8 cellular contexts compared by ENCODE assay signal in genomic region chr17:29645516-29646051, GRCh38. TPM values are rescaled to one million over a fixed set of nuclear protein-coding genes. Genes with fewer than 3 reads are reported as not detected.
DNase-seq lines count a peak whose midpoint lies in the region; ATAC-seq, FAIRE-seq and TF ChIP-seq lines count a peak whose summit lies in the region.

No MANE protein-coding gene starts in this region.

- FAIRE-seq in small intestine (lab: Jason Lieb, UNC): no peak

- H3K4me3 ChIP-seq in CD8-positive, alpha-beta T cell (ENCODE audit: low read depth, low read length): no peak overlapping the region
- H3K4me3 ChIP-seq in fibroblast of villous mesenchyme (ENCODE audit: low read depth, low read length): no peak overlapping the region
- H3K4me3 ChIP-seq in gastrocnemius medialis: no peak overlapping the region
- no peak overlapping the region for H3K4me3 ChIP-seq in small intestine (ENCODE audit: low read depth in 1 of 2, low read length in 2 of 2)

- 55 to 96% (median 88%) methylated on average over 5 of the region's 5 CpGs for WGBS in small intestine, 3 donors

- H3K4me1 Mint-ChIP-seq in CD8-positive, alpha-beta T cell (ENCODE audit: low read depth): peaks cover 10% of the 10 kb centered on the region

- H3K36me3 ChIP-seq in CD8-positive, alpha-beta T cell (ENCODE audit: insufficient read depth, low read length): peaks cover 25% of the 10 kb centered on the region
- H3K36me3 ChIP-seq in gastrocnemius medialis (peaks cover 0 to 50% of the 10 kb centered on the region in 2 donors), small intestine (ENCODE audit: control insufficient read depth in 2 of 2, insufficient read depth in 2 of 2, low read length in 2 of 2) (peaks cover 6 to 9% of the 10 kb centered on the region in 2 donors)

- CTCF ChIA-PET in CD8-positive, alpha-beta T cell (lab: Charles Lee): no interaction called here

- H3K36me3 Mint-ChIP-seq in CD8-positive, alpha-beta T cell: peaks cover 61% of the 10 kb centered on the region

- no peaks in the 10 kb centered on the region for H3K27me3 ChIP-seq in CD8-positive, alpha-beta T cell (ENCODE audit: insufficient read depth, low read length)
- H3K27me3 ChIP-seq in gastrocnemius medialis (no peaks in the 10 kb centered on the region), small intestine (ENCODE audit: control insufficient read depth in 2 of 2, insufficient read depth in 2 of 2, low read length in 2 of 2) (no peaks in the 10 kb centered on the region)

- no peak for TF ChIP-seq CTCF in CD8-positive, alpha-beta T cell (IDR thresholded peaks at IDR 0.05)
- no peak for TF ChIP-seq CTCF in fibroblast of villous mesenchyme (IDR thresholded peaks at IDR 0.05; ENCODE audit: insufficient read depth, low read depth, low read length)
- no peak for TF ChIP-seq CTCF in gastrocnemius medialis (IDR thresholded peaks at IDR 0.05 in 4 of 5, conservative IDR thresholded peaks at IDR 0.05 in 1 of 5)

- no peaks in the 10 kb centered on the region for H3K27me3 Mint-ChIP-seq in CD8-positive, alpha-beta T cell (ENCODE audit: low read depth)

- peak; percentile 18 to 46 for TF ChIP-seq POLR2A in gastrocnemius medialis (IDR thresholded peaks at IDR 0.05)

- H3K9me3 ChIP-seq in CD8-positive, alpha-beta T cell (ENCODE audit: low read length): no peaks in the 10 kb centered on the region
- no peaks in the 10 kb centered on the region for H3K9me3 ChIP-seq in gastrocnemius medialis
- H3K9me3 ChIP-seq in small intestine (ENCODE audit: control insufficient read depth, low read depth): no peaks in the 10 kb centered on the region

- intact Hi-C loops in CD8-positive, alpha-beta T cell (cut with DNase I, micrococcal nuclease): no loop called here
- intact Hi-C loops in gastrocnemius medialis (cut with DNase I; ENCODE audit: low total_unique reads): no loop called here

- H3K9me3 Mint-ChIP-seq in CD8-positive, alpha-beta T cell: no peaks in the 10 kb centered on the region

- H3K27ac ChIP-seq in CD8-positive, alpha-beta T cell (ENCODE audit: low read depth, low read length): no peak overlapping the region
- H3K27ac ChIP-seq in gastrocnemius medialis: peak overlapping the region; percentile 97 to 100 (median 98)
- H3K27ac ChIP-seq in small intestine (ENCODE audit: low read depth in 1 of 2, low read length in 1 of 2): peak overlapping the region in 1 of 2 donors; percentile 86

- peak overlapping the region; percentile 7 for H3K27ac Mint-ChIP-seq in CD8-positive, alpha-beta T cell

- no peak overlapping the region for H3K4me3 Mint-ChIP-seq in CD8-positive, alpha-beta T cell

- no peaks in the 10 kb centered on the region for H3K4me1 ChIP-seq in CD8-positive, alpha-beta T cell (ENCODE audit: insufficient read depth, low read length)
- H3K4me1 ChIP-seq in gastrocnemius medialis (peaks cover 62 to 68% of the 10 kb centered on the region in 2 donors), small intestine (ENCODE audit: control insufficient read depth in 2 of 2, insufficient read depth in 1 of 2, low read depth in 1 of 2, low read length in 1 of 2) (peaks cover 0 to 15% of the 10 kb centered on the region in 2 donors)

- DNase-seq in CD8-positive, alpha-beta T cell: no peak
- DNase-seq in fibroblast of villous mesenchyme (ENCODE audit: low read depth) (peak; percentile 93), gastrocnemius medialis (peak; percentile 95 to 97), small intestine (no peak)
- no peak for DNase-seq in activated CD8-positive, alpha-beta memory T cell treated with anti-CD3 and anti-CD28 coated beads, Interleukin-2, amount 50 U/mL, for 4 hours

- no peak for ATAC-seq in CD8-positive, alpha-beta T cell
- ATAC-seq in SK-N-SH treated with all-trans-retinoic acid at 6 μM for 48 hours (peak; percentile 70), gastrocnemius medialis (peak; percentile 55 to 65), GM21423 (IDR thresholded peaks at IDR 0.05; ENCODE audit: unreplicated experiment) (no peak), GM19397 (IDR thresholded peaks at IDR 0.05; ENCODE audit: unreplicated experiment) (no peak)

- POLR2A ChIA-PET in CD8-positive, alpha-beta T cell (lab: Charles Lee): no interaction called here

- in situ Hi-C loops in gastrocnemius medialis (cut with MboI; ENCODE audit: low sequenced_read_pairs in 4 of 4): loop anchor here (10.0 kb wide), 4 partner anchors 69 to 129 kb away; no protein-coding TSS in a partner anchor

TF ChIP-seq in SK-N-SH treated with all-trans-retinoic acid at 6 μM for 48 hours, 23 proteins besides CTCF, POLR2A, EP300 and RAD21:
- TF ChIP-seq TCF4 (CRISPR knock-in tag; IDR thresholded peaks at IDR 0.05; ENCODE audit: borderline replicate concordance): peak; percentile 12; the same call in 1 of the 2 replicates
- peak; percentile 81 for TF ChIP-seq TSHZ2 (CRISPR knock-in tag; IDR thresholded peaks at IDR 0.05)
- TF ChIP-seq ISL1 (CRISPR knock-in tag; IDR thresholded peaks at IDR 0.05): peak; percentile 60
- TF ChIP-seq ZFP3 (CRISPR knock-in tag; IDR thresholded peaks at IDR 0.05): no peak
- 0 out of 2 replicates have a peak, but pooled peaks have one; percentile 23 for TF ChIP-seq ZNF8 (CRISPR knock-in tag; IDR thresholded peaks at IDR 0.05)
- TF ChIP-seq CSDC2 (CRISPR knock-in tag; IDR thresholded peaks at IDR 0.05): no peak

RNA-seq across cellular contexts. Expression of gene CORO6, which starts 22.9 kb away (rescaled TPM):
- total RNA-seq in CD8-positive, alpha-beta T cell: 1 to 10 TPM; 1.2 to 1.7 TPM
- total RNA-seq in fibroblast of villous mesenchyme (5.6 and 7.4 TPM in 2 replicates), gastrocnemius medialis (100 to 1,000 TPM; 409 to 694 (median 563) TPM)
- polyA plus RNA-seq in small intestine: 1 to 10 TPM in 2 of 3 donors, under 1 TPM in 1; 0.67 to 7.3 (median 1.4) TPM

RNA-seq across cellular contexts. Expression of gene ANKRD13B, which starts 52.7 kb away (rescaled TPM):
- total RNA-seq in CD8-positive, alpha-beta T cell: 1 to 10 TPM in 1 of 2 experiments, under 1 TPM in 1; 0.83 to 1.3 TPM
- total RNA-seq in fibroblast of villous mesenchyme: 3.5 and 8.6 TPM in 2 replicates
- 10 to 100 TPM in 1 of 4 donors, 1 to 10 TPM in 3; 8.2 to 11.5 (median 9.2) TPM for total RNA-seq in gastrocnemius medialis
- polyA plus RNA-seq in small intestine: 1 to 10 TPM in 2 of 3 donors, not detected in 1; 3.0 to 4.0 TPM

RNA-seq across cellular contexts. Expression of gene GIT1, which starts 56.1 kb away (rescaled TPM):
- total RNA-seq in CD8-positive, alpha-beta T cell: 10 to 100 TPM; 25.8 to 27.0 TPM
- total RNA-seq in fibroblast of villous mesenchyme: 23.2 and 26.3 TPM in 2 replicates
- 10 to 100 TPM; 30.2 to 62.2 (median 41.1) TPM for total RNA-seq in gastrocnemius medialis
- polyA plus RNA-seq in small intestine: 10 to 100 TPM; 19.7 to 29.0 (median 21.9) TPM

Comparison
In these comparisons a context has a peak if more than half of its experiments do, and no peak if none do; other contexts are left out.
1. ATAC-seq: peak in SK-N-SH treated with all-trans-retinoic acid at 6 μM for 48 hours (single experiment) and gastrocnemius medialis (2 of 2); none in CD8-positive, alpha-beta T cell (single experiment), GM21423 (single experiment) and GM19397 (single experiment).
2. DNase-seq: peak in fibroblast of villous mesenchyme (single experiment) and gastrocnemius medialis (2 of 2); none in CD8-positive, alpha-beta T cell (0 of 7), activated CD8-positive, alpha-beta memory T cell treated with anti-CD3 and anti-CD28 coated beads, Interleukin-2, amount 50 U/mL, for 4 hours (single experiment) and small intestine (single experiment).
3. RNA of gene CORO6, which starts 22.9 kb away (total RNA-seq): 409 to 694 TPM in gastrocnemius medialis; 5.6 to 7.4 TPM in fibroblast of villous mesenchyme and 1.2 to 1.7 TPM in CD8-positive, alpha-beta T cell; every median in the first group is over 10 times any median in the second.